11 cellular contexts compared by ENCODE assay signal in the genomic region with DNA sequence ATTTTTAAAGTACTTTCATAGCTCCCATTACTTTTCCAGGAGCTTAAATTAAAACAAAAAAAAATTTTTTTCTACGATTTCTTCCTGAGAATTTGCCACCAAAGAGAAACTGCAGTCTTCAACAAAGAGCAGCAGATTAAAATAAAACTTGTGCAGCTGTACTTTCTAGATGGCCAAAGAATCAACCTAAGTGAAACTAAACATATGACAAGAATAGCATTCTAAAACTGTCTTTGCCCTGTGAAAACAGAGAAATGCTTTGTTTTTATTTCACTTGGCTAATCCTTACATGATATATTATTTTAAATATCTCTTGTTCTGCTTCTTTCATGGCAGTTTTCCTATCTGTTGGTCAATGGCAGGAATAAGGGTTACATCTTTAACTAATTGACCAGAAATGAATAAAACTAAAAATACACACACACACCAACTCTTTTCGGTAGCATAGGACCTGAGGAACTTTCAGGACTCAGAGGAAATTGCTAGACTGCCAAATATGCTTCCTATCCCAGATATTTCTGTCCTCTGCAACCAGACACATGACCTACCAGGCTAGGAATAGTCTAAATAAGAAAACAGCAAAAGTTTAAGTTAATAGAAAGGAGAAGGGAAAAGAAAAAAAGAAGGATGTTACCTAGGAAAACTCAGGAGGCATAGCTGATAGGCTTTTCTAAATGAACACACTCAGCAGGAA.
DNase-seq lines count a peak whose midpoint lies in the region; ATAC-seq and TF ChIP-seq lines count a peak whose summit lies in the region.
"Had no signal": no experiment of that assay in that cellular context is flagged by ENCODE, and none has a peak within 500 bp of the region (broad histone marks: within the 10 kb centered on the region; RNA-seq: fewer than 3 reads in every experiment).

No MANE protein-coding gene starts in this region.

- H3K9me3 ChIP-seq in upper lobe of right lung (no peaks in the 10 kb centered on the region), hepatocyte (ENCODE audit: low read depth) (no peaks in the 10 kb centered on the region)

- no peak overlapping the region for H2AFZ ChIP-seq in hepatocyte

- H3K9me3 Mint-ChIP-seq in activated CD4-positive, alpha-beta T cell treated with anti-CD3 and anti-CD28 coated beads, Interleukin-2, amount 10 ng/mL, durations not matched to agents 24 days and 14 days = peaks cover 7% of the 10 kb centered on the region
- H3K9me3 Mint-ChIP-seq in activated naive CD4-positive, alpha-beta T cell treated with anti-CD3 and anti-CD28 coated beads, Interleukin-2, amount 50 U/mL, for 72 hours = peaks cover 5 to 11% of the 10 kb centered on the region in 2 donors

- no peaks in the 10 kb centered on the region for H3K79me2 ChIP-seq in hepatocyte

- H3K4me3 ChIP-seq in upper lobe of right lung = peak overlapping the region; percentile 14
- no peak overlapping the region for H3K4me3 ChIP-seq in hepatocyte

- TF ChIP-seq CTCF in upper lobe of right lung (IDR thresholded peaks at IDR 0.05) (no peak), hepatocyte (IDR thresholded peaks at IDR 0.05; ENCODE audit: poor library complexity) (no peak)

- WGBS in hepatocyte (ENCODE audit: low lambda C conversion rate, missing lambda C conversion rate) = 81% methylated on average over 2 of the region's 2 CpGs

- no peaks in the 10 kb centered on the region for H3K27me3 Mint-ChIP-seq in activated CD4-positive, alpha-beta T cell treated with anti-CD3 and anti-CD28 coated beads, Interleukin-2, amount 10 ng/mL, durations not matched to agents 24 days and 14 days
- H3K27me3 Mint-ChIP-seq: activated naive CD4-positive, alpha-beta T cell treated with anti-CD3 and anti-CD28 coated beads, Interleukin-2, amount 50 U/mL, for 24 hours had no signal

- H3K36me3 Mint-ChIP-seq in activated CD4-positive, alpha-beta T cell treated with anti-CD3 and anti-CD28 coated beads, Interleukin-2, amount 10 ng/mL, durations not matched to agents 24 days and 14 days (ENCODE audit: low read depth) = peaks cover 44% of the 10 kb centered on the region
- peaks cover 6 to 18% of the 10 kb centered on the region in 2 donors for H3K36me3 Mint-ChIP-seq in activated naive CD4-positive, alpha-beta T cell treated with anti-CD3 and anti-CD28 coated beads, Interleukin-2, amount 50 U/mL, for 72 hours

- peak overlapping the region; percentile 52 for H3K27ac ChIP-seq in upper lobe of right lung
- no peak overlapping the region for H3K27ac ChIP-seq in hepatocyte
- H3K27ac ChIP-seq: 22Rv1 had no signal

- peaks cover 23% of the 10 kb centered on the region for H3K4me1 ChIP-seq in upper lobe of right lung
- H3K4me1 ChIP-seq in hepatocyte (ENCODE audit: insufficient read depth) = no peaks in the 10 kb centered on the region

- H3K36me3 ChIP-seq in upper lobe of right lung (no peaks in the 10 kb centered on the region), hepatocyte (replicated peaks; ENCODE audit: insufficient read depth, low read depth) (no peaks in the 10 kb centered on the region)

- peaks cover 40% of the 10 kb centered on the region for H3K4me1 Mint-ChIP-seq in activated CD4-positive, alpha-beta T cell treated with anti-CD3 and anti-CD28 coated beads, Interleukin-2, amount 10 ng/mL, durations not matched to agents 24 days and 14 days

- intact Hi-C loops in activated CD4-positive, alpha-beta T cell treated with anti-CD3 and anti-CD28 coated beads, Interleukin-2, amount 10 ng/mL, durations not matched to agents 24 days and 14 days (cut with micrococcal nuclease) = no loop called here
- intact Hi-C loops in upper lobe of right lung (cut with DNase I) = no loop called here

- no peaks in the 10 kb centered on the region for H3K9me2 ChIP-seq in hepatocyte (replicated peaks; ENCODE audit: insufficient read depth)

- ATAC-seq in HG03469 (IDR thresholded peaks at IDR 0.05; ENCODE audit: unreplicated experiment) (peak; percentile 28), upper lobe of right lung (no peak)
- ATAC-seq in activated naive CD4-positive, alpha-beta T cell treated with anti-CD3 and anti-CD28 coated beads, Interleukin-2, amount 50 U/mL, for 72 hours = no peak
- ATAC-seq: left colon had no signal

- peak; percentile 5 for DNase-seq in activated CD4-positive, alpha-beta T cell treated with anti-CD3 and anti-CD28 coated beads, Interleukin-2, amount 10 ng/mL, durations not matched to agents 24 days and 14 days
- DNase-seq in activated CD4-positive, alpha-beta T cell treated with anti-CD3 and anti-CD28 coated beads for 1 hour = no peak
- DNase-seq in fibroblast of gingiva (ENCODE audit: low read depth) (peak; percentile 31), upper lobe of right lung (no peak), cerebellum (ENCODE audit: low spot score) (no peak), hepatocyte (ENCODE audit: low spot score) (no peak)
- DNase-seq in activated naive CD4-positive, alpha-beta T cell treated with anti-CD3 and anti-CD28 coated beads, Interleukin-2, amount 50 U/mL, for 72 hours (ENCODE audit: low spot score in 2 of 2) = no peak
- DNase-seq: left colon had no signal

- H3K4me2 ChIP-seq in hepatocyte = no peak overlapping the region

- H4K20me1 ChIP-seq in hepatocyte (ENCODE audit: insufficient read depth, poor library complexity, severe bottlenecking) = no peaks in the 10 kb centered on the region

- no peak overlapping the region for H3K4me3 Mint-ChIP-seq in activated CD4-positive, alpha-beta T cell treated with anti-CD3 and anti-CD28 coated beads, Interleukin-2, amount 10 ng/mL, durations not matched to agents 24 days and 14 days
- H3K4me3 Mint-ChIP-seq: activated naive CD4-positive, alpha-beta T cell treated with anti-CD3 and anti-CD28 coated beads, Interleukin-2, amount 50 U/mL, for 24 hours had no signal

- H3K27ac Mint-ChIP-seq in activated CD4-positive, alpha-beta T cell treated with anti-CD3 and anti-CD28 coated beads, Interleukin-2, amount 10 ng/mL, durations not matched to agents 24 days and 14 days = peak overlapping the region; percentile 32
- H3K27ac Mint-ChIP-seq in activated naive CD4-positive, alpha-beta T cell treated with anti-CD3 and anti-CD28 coated beads, Interleukin-2, amount 50 U/mL, for 72 hours = no peak overlapping the region
- H3K27ac Mint-ChIP-seq: activated naive CD4-positive, alpha-beta T cell treated with anti-CD3 and anti-CD28 coated beads, Interleukin-2, amount 50 U/mL, for 24 hours had no signal

- H3K27me3 ChIP-seq in upper lobe of right lung (no peaks in the 10 kb centered on the region), hepatocyte (no peaks in the 10 kb centered on the region)

Comparison
In these comparisons a context has a peak if more than half of its experiments do, and no peak if none do; other contexts are left out.
1. DNase-seq: peak in activated CD4-positive, alpha-beta T cell treated with anti-CD3 and anti-CD28 coated beads, Interleukin-2, amount 10 ng/mL, durations not matched to agents 24 days and 14 days (single experiment) and fibroblast of gingiva (single experiment); none in activated CD4-positive, alpha-beta T cell treated with anti-CD3 and anti-CD28 coated beads for 1 hour (single experiment), upper lobe of right lung (single experiment), cerebellum (single experiment), activated naive CD4-positive, alpha-beta T cell treated with anti-CD3 and anti-CD28 coated beads, Interleukin-2, amount 50 U/mL, for 72 hours (0 of 2) and hepatocyte (single experiment).